Comparison of ENCODE assay signal across 9 cellular contexts in genomic region chr15:63497642-63498100, GRCh38. TPM values are rescaled to one million over a fixed set of nuclear protein-coding genes. Genes with fewer than 3 reads are reported as not detected.
DNase-seq lines count a peak whose midpoint lies in the region; ATAC-seq and TF ChIP-seq lines count a peak whose summit lies in the region.
"Had no signal": no experiment of that assay in that cellular context is flagged by ENCODE, and none has a peak within 500 bp of the region (broad histone marks: within the 10 kb centered on the region; RNA-seq: fewer than 3 reads in every experiment).

No MANE protein-coding gene starts in this region.

- no peak overlapping the region for H3K4me3 ChIP-seq in lung
- no peak overlapping the region for H3K4me3 ChIP-seq in gastroesophageal sphincter

- no peaks in the 10 kb centered on the region for H3K9me3 Mint-ChIP-seq in CD4-positive, alpha-beta T cell
- no peaks in the 10 kb centered on the region for H3K9me3 Mint-ChIP-seq in activated T-cell treated with anti-CD3 and anti-CD28 coated beads, Interleukin-2, amount 50 U/mL, for 4 hours

- H3K27me3 Mint-ChIP-seq in CD4-positive, alpha-beta T cell: no peaks in the 10 kb centered on the region
- no peaks in the 10 kb centered on the region for H3K27me3 Mint-ChIP-seq in activated T-cell treated with anti-CD3 and anti-CD28 coated beads, Interleukin-2, amount 50 U/mL, for 4 hours (ENCODE audit: low read depth)

- H3K4me3 Mint-ChIP-seq in CD4-positive, alpha-beta T cell: no peak overlapping the region
- no peak overlapping the region for H3K4me3 Mint-ChIP-seq in activated T-cell treated with anti-CD3 and anti-CD28 coated beads, Interleukin-2, amount 50 U/mL, for 4 hours

- peak; percentile 74 for ATAC-seq in CD4-positive, alpha-beta T cell (ENCODE audit: poor library complexity)
- peak; percentile 43 to 48 for ATAC-seq in activated T-cell treated with anti-CD3 and anti-CD28 coated beads, Interleukin-2, amount 50 U/mL, for 4 hours
- ATAC-seq in lung (ENCODE audit: insufficient read depth, low FRiP score): no peak
- no peak for ATAC-seq in HG03135 (IDR thresholded peaks at IDR 0.05; ENCODE audit: unreplicated experiment)
- ATAC-seq in gastroesophageal sphincter: no peak

- H3K36me3 ChIP-seq in lung (ENCODE audit: control insufficient read depth in 2 of 2, insufficient read depth in 2 of 2, low read length in 2 of 2) (no peaks in the 10 kb centered on the region), gastroesophageal sphincter (no peaks in the 10 kb centered on the region)
- H3K36me3 ChIP-seq: WERI-Rb-1 had no signal

- no peak for TF ChIP-seq POLR2A in gastroesophageal sphincter (IDR thresholded peaks at IDR 0.05)

- TF ChIP-seq CTCF in CD4-positive, alpha-beta T cell (IDR thresholded peaks at IDR 0.05): no peak
- no peak for TF ChIP-seq CTCF in lung (IDR thresholded peaks at IDR 0.05; ENCODE audit: control extremely low read depth, extremely low read depth)
- TF ChIP-seq CTCF in gastroesophageal sphincter (IDR thresholded peaks at IDR 0.05): no peak

- H3K4me1 ChIP-seq in lung (ENCODE audit: control insufficient read depth in 2 of 2, insufficient read depth in 2 of 2, low read length in 2 of 2): peaks cover 7% of the 10 kb centered on the region in 2 donors
- peaks cover 4 to 23% (median 13%) of the 10 kb centered on the region in 3 donors for H3K4me1 ChIP-seq in gastroesophageal sphincter

- 22 to 56% methylated on average over 3 of the region's 3 CpGs for WGBS in lung, 2 donors
- WGBS in gastroesophageal sphincter (ENCODE audit: low coverage in 1 of 2), 2 donors: 84 to 93% methylated on average over 3 of the region's 3 CpGs

- DNase-seq in CD4-positive, alpha-beta T cell: peak; percentile 56 to 80 (median 70)
- DNase-seq in NOMO-1 treated with DMSO at 0.1 percent for 48 hours (lab: John Stamatoyannopoulos, UW; ENCODE audit: unreplicated experiment) (peak; percentile 99), lung (ENCODE audit: low spot score) (peak; percentile 69), cerebellar cortex (ENCODE audit: low spot score) (no peak), NCI-H1048 (lab: John Stamatoyannopoulos, UW) (no peak)
- DNase-seq in activated T-cell treated with anti-CD3 and anti-CD28 coated beads, Interleukin-2, amount 50 U/mL, for 4 hours: peak; percentile 54
- DNase-seq: WERI-Rb-1 had no signal

- H3K9me3 ChIP-seq in CD4-positive, alpha-beta T cell (ENCODE audit: control insufficient read depth, low read length): no peaks in the 10 kb centered on the region
- H3K9me3 ChIP-seq in lung (ENCODE audit: control insufficient read depth in 2 of 2, insufficient read depth in 1 of 2, low read length in 1 of 2): no peaks in the 10 kb centered on the region
- no peaks in the 10 kb centered on the region for H3K9me3 ChIP-seq in gastroesophageal sphincter

- H3K27me3 ChIP-seq in CD4-positive, alpha-beta T cell (ENCODE audit: control insufficient read depth, insufficient read depth, low read length): no peaks in the 10 kb centered on the region
- H3K27me3 ChIP-seq in lung (ENCODE audit: control insufficient read depth, insufficient read depth) (no peaks in the 10 kb centered on the region), gastroesophageal sphincter (no peaks in the 10 kb centered on the region)

- intact Hi-C loops in CD4-positive, alpha-beta T cell (cut with DNase I, micrococcal nuclease): loop anchor here in 1 of 2 experiments (1.0 kb wide), 3 partner anchors 9 to 18 kb away; no protein-coding TSS in a partner anchor

- POLR2A ChIA-PET in CD4-positive, alpha-beta T cell (lab: Charles Lee): interaction anchor here (0.5 to 5.0 kb wide), 20 partner anchors 8 to 596 kb away, joined by 3 to 166 read pairs (median 4); partner anchors contain the start of genes CIAO2A and USP3

- CTCF ChIA-PET in CD4-positive, alpha-beta T cell (lab: Charles Lee): interaction anchor here (1.3 to 5.0 kb wide), 10 partner anchors 8 to 31 kb away, joined by 4 to 40 read pairs (median 10); no protein-coding TSS in a partner anchor

- H3K27ac ChIP-seq in CD4-positive, alpha-beta T cell (ENCODE audit: low read depth, low read length): peak overlapping the region; percentile 99
- H3K27ac ChIP-seq in lung (ENCODE audit: low read depth in 1 of 2, low read length in 1 of 2): peak overlapping the region in 1 of 2 donors; percentile 85
- no peak overlapping the region for H3K27ac ChIP-seq in gastroesophageal sphincter
- H3K27ac ChIP-seq: WERI-Rb-1 had no signal

- no peak overlapping the region for H3K27ac Mint-ChIP-seq in CD4-positive, alpha-beta T cell

- no peak for TF ChIP-seq EP300 in gastroesophageal sphincter (IDR thresholded peaks at IDR 0.05)

- H3K36me3 Mint-ChIP-seq in CD4-positive, alpha-beta T cell (ENCODE audit: low read depth): no peaks in the 10 kb centered on the region
- no peaks in the 10 kb centered on the region for H3K36me3 Mint-ChIP-seq in activated T-cell treated with anti-CD3 and anti-CD28 coated beads, Interleukin-2, amount 50 U/mL, for 4 hours (ENCODE audit: insufficient read depth)

- peaks cover 75% of the 10 kb centered on the region for H3K4me1 Mint-ChIP-seq in CD4-positive, alpha-beta T cell (ENCODE audit: low read depth)
- peaks cover 74% of the 10 kb centered on the region for H3K4me1 Mint-ChIP-seq in activated T-cell treated with anti-CD3 and anti-CD28 coated beads, Interleukin-2, amount 50 U/mL, for 4 hours (ENCODE audit: low read depth)

RNA-seq across cellular contexts. Expression of gene USP3, which starts 6.7 kb away (rescaled TPM):
- total RNA-seq in CD4-positive, alpha-beta T cell: 100 to 1,000 TPM; 280 to 282 TPM
- 10 to 100 TPM; 34.2 to 40.9 (median 35.5) TPM for total RNA-seq in activated T-cell treated with anti-CD3 and anti-CD28 coated beads, Interleukin-2, amount 50 U/mL, for 4 hours
- total RNA-seq in lung: 10 to 100 TPM; 70.1 to 95.5 TPM
- 10 to 100 TPM; 29.1 to 29.8 TPM for polyA plus RNA-seq in lung
- 10 to 100 TPM; 36.6 to 50.3 (median 45.5) TPM for total RNA-seq in gastroesophageal sphincter

Comparison
In these comparisons a context has a peak if more than half of its experiments do, and no peak if none do; other contexts are left out.
1. ATAC-seq: peak in CD4-positive, alpha-beta T cell (single experiment) and activated T-cell treated with anti-CD3 and anti-CD28 coated beads, Interleukin-2, amount 50 U/mL, for 4 hours (2 of 2); none in lung (single experiment), HG03135 (single experiment) and gastroesophageal sphincter (single experiment).
2. DNase-seq: peak in CD4-positive, alpha-beta T cell (10 of 10), NOMO-1 treated with DMSO at 0.1 percent for 48 hours (single experiment), activated T-cell treated with anti-CD3 and anti-CD28 coated beads, Interleukin-2, amount 50 U/mL, for 4 hours (single experiment) and lung (single experiment); none in cerebellar cortex (single experiment) and NCI-H1048 (single experiment).